ENCODE assay signal across 15 cellular contexts in genomic region chr6:1286972-1287600, GRCh38. TPM values are rescaled to one million over a fixed set of nuclear protein-coding genes. Genes with fewer than 3 reads are reported as not detected.
DNase-seq lines count a peak whose midpoint lies in the region; ATAC-seq, FAIRE-seq and TF ChIP-seq lines count a peak whose summit lies in the region.
"Had no signal": no experiment of that assay in that cellular context is flagged by ENCODE, and none has a peak within 500 bp of the region (broad histone marks: within the 10 kb centered on the region; RNA-seq: fewer than 3 reads in every experiment).

No MANE protein-coding gene starts in this region.

- peak overlapping the region; percentile 20 to 45; a peak in 3 of 4 replicates for H4K8ac ChIP-seq in IMR-90 (ENCODE audit: low read depth in 2 of 2, low read length in 2 of 2)

- H3K9me1 ChIP-seq in IMR-90 (ENCODE audit: insufficient read depth, low read length): peaks cover 10% of the 10 kb centered on the region

- H3K27ac ChIP-seq in A549 (peak overlapping the region; percentile 62 to 76), IMR-90 (ENCODE audit: insufficient read depth, low read length) (peak overlapping the region; percentile 41), astrocyte (ENCODE audit: low read depth, low read length) (peak overlapping the region; percentile 70), kidney (ENCODE audit: low read depth in 2 of 2, low read length in 2 of 2) (no peak overlapping the region), ovary (no peak overlapping the region)

- H2AFZ ChIP-seq in IMR-90 (replicated peaks; ENCODE audit: low read length, poor library complexity) (no peak overlapping the region), astrocyte (ENCODE audit: low read depth, low read length) (peak overlapping the region; percentile 19)

- peak overlapping the region; percentile 27 for H2BK5ac ChIP-seq in IMR-90 (ENCODE audit: low read depth, low read length, poor library complexity, severe bottlenecking)

- BruUV-seq in IMR-90 (replicated peaks; lab: Mats Ljungman, UMichigan): no TSS peak

- CTCF ChIA-PET in A549 (lab: Yijun Ruan, JAX): no interaction called here
- CTCF ChIA-PET in IMR-90 (lab: Yijun Ruan, JAX): no interaction called here
- CTCF ChIA-PET in WTC11 (lab: Charles Lee): no interaction called here

- H3K9ac ChIP-seq in IMR-90 (ENCODE audit: low read depth, low read length): no peak overlapping the region
- peak overlapping the region; percentile 53 for H3K9ac ChIP-seq in astrocyte (ENCODE audit: low read length)
- no peak overlapping the region for H3K9ac ChIP-seq in kidney (ENCODE audit: low read length in 2 of 2)

- H3K36me3 Mint-ChIP-seq in astrocyte (ENCODE audit: low read depth, unreplicated experiment) (no peaks in the 10 kb centered on the region), WTC11 (no peaks in the 10 kb centered on the region; the same call in 1 of the 2 replicates)
- H3K36me3 Mint-ChIP-seq: memory B cell had no signal

- in situ Hi-C loops in IMR-90 (cut with MboI; ENCODE audit: low sequenced_read_pairs): no loop called here

- peak overlapping the region; percentile 62; the same call in 1 of the 2 replicates for H3K14ac ChIP-seq in IMR-90 (replicated peaks; ENCODE audit: low read depth, low read length)

- H3K4me1 ChIP-seq in A549: peaks cover 24% of the 10 kb centered on the region
- peaks cover 16% of the 10 kb centered on the region for H3K4me1 ChIP-seq in IMR-90 (ENCODE audit: control insufficient read depth, insufficient read depth, low read length)
- peaks cover 21% of the 10 kb centered on the region for H3K4me1 ChIP-seq in astrocyte (ENCODE audit: insufficient read depth, low read length)
- peaks cover 0 to 2% of the 10 kb centered on the region in 2 donors for H3K4me1 ChIP-seq in kidney (ENCODE audit: control insufficient read depth in 1 of 2, insufficient read depth in 1 of 2, low read depth in 1 of 2, low read length in 2 of 2)
- no peaks in the 10 kb centered on the region for H3K4me1 ChIP-seq in ovary (ENCODE audit: insufficient read depth)

- no peak for FAIRE-seq in A549 (lab: Jason Lieb, UNC)
- FAIRE-seq in astrocyte (lab: Jason Lieb, UNC): peak; percentile 78
- FAIRE-seq in kidney (lab: Jason Lieb, UNC): no peak
- FAIRE-seq: GM12891 had no signal

- H3K18ac ChIP-seq in IMR-90 (ENCODE audit: low read depth, low read length): peak overlapping the region; percentile 34; the same call in 1 of the 2 replicates

- H3K27ac Mint-ChIP-seq in astrocyte (ENCODE audit: unreplicated experiment) (peak overlapping the region; percentile 93), WTC11 (no peak overlapping the region)
- H3K27ac Mint-ChIP-seq: activated T-helper 1 cell treated with anti-CD3 and anti-CD28 coated beads, Interleukin-12 subunit alpha, Interleukin-12 subunit beta, Interleukin-2, Interleukin-4 antibody, amounts not matched to agents 30 ng/mL and 10 ng/mL and 1 ng/mL, durations not matched to agents 14 hours and 24 hours and 36 hours; memory B cell had no signal

- peak overlapping the region; percentile 80 for H2BK120ac ChIP-seq in IMR-90 (ENCODE audit: low read depth, low read length)

- H3K4me3 Mint-ChIP-seq in astrocyte (ENCODE audit: unreplicated experiment) (no peak overlapping the region), WTC11 (no peak overlapping the region)
- H3K4me3 Mint-ChIP-seq: activated T-helper 1 cell treated with anti-CD3 and anti-CD28 coated beads, Interleukin-12 subunit alpha, Interleukin-12 subunit beta, Interleukin-2, Interleukin-4 antibody, amounts not matched to agents 30 ng/mL and 10 ng/mL and 1 ng/mL, durations not matched to agents 14 hours and 24 hours and 36 hours; memory B cell had no signal

- H3K27me3 Mint-ChIP-seq in astrocyte (ENCODE audit: low read depth, unreplicated experiment): peaks cover 4% of the 10 kb centered on the region
- peaks cover 3% of the 10 kb centered on the region for H3K27me3 Mint-ChIP-seq in WTC11 (ENCODE audit: low read depth)

- H3K23ac ChIP-seq in IMR-90 (ENCODE audit: low read depth, low read length): no peak overlapping the region

- no peak overlapping the region for H3K56ac ChIP-seq in IMR-90 (ENCODE audit: extremely low read depth, insufficient read depth, low read length)

- 63% methylated on average over 8 of the region's 8 CpGs for WGBS in A549 (ENCODE audit: missing lambda C conversion rate)
- no CpG with 5 or more reads among the region's 8 CpGs for WGBS in IMR-90 (ENCODE audit: extremely low coverage in 2 of 2, insufficient read length in 1 of 2), 2 experiments
- WGBS in ovary, 3 donors: 78 to 92% (median 83%) methylated on average over 8 of the region's 8 CpGs

- ATAC-seq in A549 (peak; percentile 83 to 92), IMR-90 (ENCODE audit: low read depth) (peak; percentile 70), WTC11 (no peak), HG02571 (IDR thresholded peaks at IDR 0.05; ENCODE audit: unreplicated experiment) (no peak)

- peak overlapping the region; percentile 87; the same call in 1 of the 2 replicates for H2BK20ac ChIP-seq in IMR-90 (ENCODE audit: low read depth, low read length)

- H3K4me3 ChIP-seq in A549 (no peak overlapping the region), IMR-90 (ENCODE audit: insufficient read depth, low read depth, low read length) (no peak overlapping the region), astrocyte (ENCODE audit: insufficient read depth, low read depth, low read length) (no peak overlapping the region), kidney (ENCODE audit: low read length in 2 of 2) (no peak overlapping the region), ovary (no peak overlapping the region)

- H4K5ac ChIP-seq in IMR-90 (ENCODE audit: low read depth, low read length): no peak overlapping the region

- dilution Hi-C loops in IMR-90 (cut with HindIII; ENCODE audit: low sequenced_read_pairs, unreplicated experiment): no loop called here

- TF ChIP-seq POLR2A in A549 (IDR thresholded peaks at IDR 0.05; ENCODE audit: low read length): no peak
- TF ChIP-seq POLR2A in IMR-90 (IDR thresholded peaks at IDR 0.05; ENCODE audit: low read depth, low read length): no peak
- no peak for TF ChIP-seq POLR2A in ovary (IDR thresholded peaks at IDR 0.05)

- POLR2A ChIA-PET in A549 (lab: Yijun Ruan, JAX) (interaction anchor here (0.5 to 1.3 kb wide), 3 partner anchors 10 to 255 kb away, joined by 3 to 4 read pairs (median 4); partner anchors contain the start of gene FOXQ1), IMR-90 (lab: Charles Lee; ENCODE audit: unreplicated experiment) (interaction anchor here (0.7 kb wide), 1 partner anchor 17 kb away, joined by 4 read pairs; no protein-coding TSS in a partner anchor), WTC11 (lab: Charles Lee) (no interaction called here)

- H3K27me3 ChIP-seq in IMR-90 (ENCODE audit: control insufficient read depth, insufficient read depth, low read length) (no peaks in the 10 kb centered on the region), astrocyte (ENCODE audit: insufficient read depth, low read length) (no peaks in the 10 kb centered on the region), ovary (no peaks in the 10 kb centered on the region)

- TF ChIP-seq RAD21 in A549 (conservative IDR thresholded peaks at IDR 0.05 in 1 of 2, IDR thresholded peaks at IDR 0.05 in 1 of 2) (no peak), IMR-90 (IDR thresholded peaks at IDR 0.05; ENCODE audit: low read length) (no peak)

- DNase-seq in A549 (ENCODE audit: low read depth in 1 of 2, low spot score in 1 of 2) (peak; percentile 29 to 67), IMR-90 (peak; percentile 87), astrocyte (ENCODE audit: low read depth) (peak; percentile 70), kidney (peak; percentile 85), ovary (no peak), WTC11 (ENCODE audit: low spot score) (no peak), NCI-H1092 treated with DMSO at 0.1 percent for 48 hours (lab: John Stamatoyannopoulos, UW) (no peak)
- DNase-seq: NCI-H2227 treated with DMSO at 0.1 percent for 48 hours, substantia nigra, T-helper 9 cell had no signal

- H3K9me3 ChIP-seq in A549: no peaks in the 10 kb centered on the region
- H3K9me3 ChIP-seq in IMR-90 (ENCODE audit: control insufficient read depth, insufficient read depth, low read length): no peaks in the 10 kb centered on the region
- H3K9me3 ChIP-seq in astrocyte (ENCODE audit: insufficient read depth, low read depth, low read length): no peaks in the 10 kb centered on the region
- no peaks in the 10 kb centered on the region for H3K9me3 ChIP-seq in kidney (ENCODE audit: control insufficient read depth in 1 of 2, low read length in 2 of 2)
- H3K9me3 ChIP-seq in ovary: no peaks in the 10 kb centered on the region

- peak overlapping the region; percentile 78 for H2AK5ac ChIP-seq in IMR-90 (ENCODE audit: low read depth, low read length)

- peak overlapping the region; percentile 71 for H4K91ac ChIP-seq in IMR-90 (ENCODE audit: insufficient read depth, low read depth, low read length)

- H3K4ac ChIP-seq in IMR-90 (ENCODE audit: low read depth, low read length): peak overlapping the region; percentile 86

- H3K36me3 ChIP-seq in IMR-90 (ENCODE audit: control insufficient read depth, insufficient read depth, low read length) (no peaks in the 10 kb centered on the region), astrocyte (ENCODE audit: insufficient read depth, low read length) (no peaks in the 10 kb centered on the region), kidney (ENCODE audit: control insufficient read depth in 1 of 2, insufficient read depth in 2 of 2, low read length in 2 of 2) (no peaks in the 10 kb centered on the region), ovary (no peaks in the 10 kb centered on the region)

- TF ChIP-seq EP300 in A549 (IDR thresholded peaks at IDR 0.05) (no peak), ovary (IDR thresholded peaks at IDR 0.05) (no peak)

- H3K79me1 ChIP-seq in IMR-90 (ENCODE audit: low read depth in 1 of 2, low read length in 2 of 2): no peaks in the 10 kb centered on the region

- H2AK9ac ChIP-seq in IMR-90 (replicated peaks; ENCODE audit: low read depth, low read length, poor library complexity): no peak overlapping the region

- 0 out of 2 replicates have a peak, but pooled peaks cover 3% of the 10 kb centered on the region for H4K20me1 ChIP-seq in IMR-90 (ENCODE audit: insufficient read depth, low read length)
- no peaks in the 10 kb centered on the region for H4K20me1 ChIP-seq in astrocyte (ENCODE audit: insufficient read depth, low read length)

- no peaks in the 10 kb centered on the region for H3K79me2 ChIP-seq in astrocyte (ENCODE audit: insufficient read depth, low read length)

- H3K4me2 ChIP-seq in A549 (peak overlapping the region; percentile 59), IMR-90 (ENCODE audit: low read depth, low read length) (0 out of 2 replicates have a peak overlapping the region, but pooled peaks have one; percentile 3), astrocyte (ENCODE audit: low read length) (peak overlapping the region; percentile 29)

- H3K9me3 Mint-ChIP-seq in astrocyte (ENCODE audit: unreplicated experiment) (no peaks in the 10 kb centered on the region), WTC11 (peaks cover 9% of the 10 kb centered on the region)
- H3K9me3 Mint-ChIP-seq: activated T-helper 1 cell treated with anti-CD3 and anti-CD28 coated beads, Interleukin-12 subunit alpha, Interleukin-12 subunit beta, Interleukin-2, Interleukin-4 antibody, amounts not matched to agents 30 ng/mL and 10 ng/mL and 1 ng/mL, durations not matched to agents 14 hours and 24 hours and 36 hours; memory B cell had no signal

- H2BK15ac ChIP-seq in IMR-90 (ENCODE audit: low read depth, low read length): peak overlapping the region; percentile 46; the same call in 1 of the 3 replicates

- intact Hi-C loops in IMR-90 (cut with micrococcal nuclease) (no loop called here), kidney (cut with DNase I) (no loop called here), ovary (cut with DNase I) (no loop called here)

- H3K4me1 Mint-ChIP-seq in astrocyte (ENCODE audit: low read depth, unreplicated experiment) (peaks cover 28% of the 10 kb centered on the region), WTC11 (peaks cover 13% of the 10 kb centered on the region)
- H3K4me1 Mint-ChIP-seq: memory B cell had no signal

- no peak for TF ChIP-seq CTCF in A549 (IDR thresholded peaks at IDR 0.05)
- no peak for TF ChIP-seq CTCF in IMR-90 (conservative IDR thresholded peaks at IDR 0.05; ENCODE audit: low read depth, low read length)
- TF ChIP-seq CTCF in astrocyte (IDR thresholded peaks at IDR 0.05; ENCODE audit: insufficient read depth, low read depth, low read length): no peak
- no peak for TF ChIP-seq CTCF in kidney (IDR thresholded peaks at IDR 0.05; ENCODE audit: borderline replicate concordance, extremely low read depth, insufficient read depth)
- no peak for TF ChIP-seq CTCF in ovary (IDR thresholded peaks at IDR 0.05)
- no peak for TF ChIP-seq CTCF in WTC11 (IDR thresholded peaks at IDR 0.05)

RNA-seq across cellular contexts. Expression of gene FOXQ1, which starts 24.8 kb away (rescaled TPM):
- polyA plus RNA-seq in A549 (2011; rRNA removed) (2.1 and 3.5 TPM in 2 replicates), A549 (2017; fragmentation: RNase III; extraction: RNeasy Plus Mini Kit Qiagen cat#74134 plus additional on column Dnase treatment) (3.1 to 3.6 TPM (median 3.6 TPM) in 3 replicates), IMR-90 (2012; rRNA removed) (0.09 TPM in 1 of 2 replicates, not detected in the other), kidney (ENCODE audit: insufficient read depth, low read depth, low replicate concordance) (6.0 TPM), ovary (under 1 TPM; 0.07 TPM)
- polyA plus RNA-seq in A549 (2012; cell fraction: cytosol; rRNA removed): 0.49 and 0.98 TPM in 2 replicates
- polyA plus RNA-seq in A549 (2012; cell fraction: nucleus; rRNA removed): 0.77 and 0.79 TPM in 2 replicates
- polyA minus RNA-seq in A549 (2011; rRNA and poly(A)+ RNA removed): 1.5 and 1.8 TPM in 2 replicates
- total RNA-seq in IMR-90 (2012; rRNA removed) (not detected in 2 replicates), astrocyte (0.24 and 0.39 TPM in 2 replicates), kidney (33.6 TPM), ovary (1 to 10 TPM in 3 of 7 donors, under 1 TPM in 3, not detected in 1; 0.18 to 4.3 (median 1.0) TPM), WTC11 (2021) (0.25 to 0.35 TPM (median 0.30 TPM) in 3 replicates)
- polyA plus RNA-seq in IMR-90 (2012; cell fraction: cytosol; rRNA removed): 0.02 and 0.07 TPM in 2 replicates
- polyA plus RNA-seq in IMR-90 (2012; cell fraction: nucleus; rRNA removed; ENCODE audit: low replicate concordance): 0.11 and 0.12 TPM in 2 replicates
- total RNA-seq: activated T-helper 1 cell treated with anti-CD3 and anti-CD28 coated beads, Interleukin-12 subunit alpha, Interleukin-12 subunit beta, Interleukin-2, Interleukin-4 antibody, amounts not matched to agents 30 ng/mL and 10 ng/mL and 1 ng/mL, durations not matched to agents 14 hours and 24 hours and 36 hours; skeletal muscle tissue had no signal

Comparison
In these comparisons a context has a peak if more than half of its experiments do, and no peak if none do; other contexts are left out.
1. ATAC-seq: peak in A549 (2 of 2) and IMR-90 (single experiment); none in WTC11 (single experiment) and HG02571 (single experiment).
2. DNase-seq: peak in A549 (2 of 2), IMR-90 (single experiment), astrocyte (single experiment) and kidney (single experiment); none in ovary (0 of 5), WTC11 (single experiment) and NCI-H1092 treated with DMSO at 0.1 percent for 48 hours (single experiment).
3. H3K27ac ChIP-seq: peak in A549 (2 of 2), IMR-90 (single experiment) and astrocyte (single experiment); none in kidney (0 of 2) and ovary (0 of 2).
4. H3K4me2 ChIP-seq: peak in every context shown above with its lines; median percentile 59 in A549; 29 in astrocyte; 3 in IMR-90.
5. Of the 8 proteins assayed by ChIP-seq in both WTC11 and A549: peak only in WTC11: none; only in A549: MAX; in both: none; in neither: 6; mixed calls (peak in some experiments, not most) for 1.